11 cellular contexts compared by ENCODE assay signal in genomic region chr1:181172082-181172481, GRCh38.
"Had no signal": no experiment of that assay in that cellular context is flagged by ENCODE, and none has a peak within 500 bp of the region (broad histone marks: within the 10 kb centered on the region; RNA-seq: fewer than 3 reads in every experiment).

No MANE protein-coding gene starts in this region.

- H3K4me3 ChIP-seq: GM23248, GM23338, HAP-1 had no signal

- FAIRE-seq: H1, H54 had no signal

- H2AFZ ChIP-seq: GM23248, GM23338 had no signal

- H3K4me1 ChIP-seq: HAP-1 had no signal

- H3K4me2 ChIP-seq: GM23338 had no signal

- DNase-seq: GM23248, GOT3, H7, H9, HCEC 1CT, HFFc6 had no signal

- H3K27ac ChIP-seq: GM23248 had no signal

- H3K9ac ChIP-seq: GM23248 had no signal

- ATAC-seq: GM23338, HCT116 had no signal

- H3K36me3 ChIP-seq: HAP-1 had no signal
